2 cellular contexts compared by ENCODE assay signal in genomic region chr11:44389963-44390605, GRCh38.
TF ChIP-seq lines count a peak whose summit lies in the region.

No MANE protein-coding gene starts in this region.

TF ChIP-seq in HEK293, 187 proteins besides CTCF, POLR2A, EP300 and RAD21 (continued from another document):
- TF ChIP-seq SETDB1 (IDR thresholded peaks at IDR 0.05; ENCODE audit: insufficient read length, low read length): peak; percentile 15
- no peak for TF ChIP-seq MEIS1 (CRISPR knock-in tag; IDR thresholded peaks at IDR 0.05; ENCODE audit: borderline replicate concordance)
- no peak for TF ChIP-seq ZNF121 (tag by site-specific recombination; IDR thresholded peaks at IDR 0.05)
- no peak for TF ChIP-seq HOXC10 (CRISPR knock-in tag; IDR thresholded peaks at IDR 0.05)
- TF ChIP-seq BCL11B (tag by site-specific recombination; IDR thresholded peaks at IDR 0.05; ENCODE audit: low read depth): no peak

TF ChIP-seq in H1, 55 proteins besides CTCF, POLR2A, EP300 and RAD21 (continued from another document):
- TF ChIP-seq CHD7 (IDR thresholded peaks at IDR 0.05; ENCODE audit: insufficient replicate concordance, low read length) (no peak), POU5F1 (IDR thresholded peaks at IDR 0.05; ENCODE audit: low read depth, low read length) (no peak), BRCA1 (IDR thresholded peaks at IDR 0.05; ENCODE audit: low read depth, low read length) (no peak), ZNF274 (IDR thresholded peaks at IDR 0.05; ENCODE audit: borderline replicate concordance, extremely low read depth, low read length) (no peak), TAF1 (IDR thresholded peaks at IDR 0.05; ENCODE audit: low read depth, low read length) (no peak), JUND (IDR thresholded peaks at IDR 0.05; ENCODE audit: low read length) (no peak), SP4 (IDR thresholded peaks at IDR 0.05; ENCODE audit: low read length) (no peak), CHD1 (IDR thresholded peaks at IDR 0.05; ENCODE audit: low read depth, low read length) (no peak)
